Comparison of ENCODE assay signal across 32 cellular contexts in genomic region chr2:207479198-207479785, GRCh38. TPM values are rescaled to one million over a fixed set of nuclear protein-coding genes. Genes with fewer than 3 reads are reported as not detected.
A peak's percentile ranks its signal among the peaks of the same experiment; 100 is the strongest.
DNase-seq lines count a peak whose midpoint lies in the region; ATAC-seq and TF ChIP-seq lines count a peak whose summit lies in the region.
"Had no signal": no experiment of that assay in that cellular context is flagged by ENCODE, and none has a peak within 500 bp of the region (broad histone marks: within the 10 kb centered on the region; RNA-seq: fewer than 3 reads in every experiment).

No MANE protein-coding gene starts in this region.

- H3F3A ChIP-seq in smooth muscle cell (ENCODE audit: low read depth): no peaks in the 10 kb centered on the region

- no peak for DNase-seq in activated T-cell treated with anti-CD3 and anti-CD28 coated beads, Interleukin-2, amount 50 U/mL, for 24 hours
- DNase-seq in activated T-cell treated with anti-CD3 and anti-CD28 coated beads, Interleukin-2, amount 50 U/mL, for 1 hour: no peak
- DNase-seq in chondrocyte (ENCODE audit: low spot score): no peak
- peak; percentile 87 for DNase-seq in iris pigment epithelial cell (ENCODE audit: low read depth)
- no peak for DNase-seq in smooth muscle cell (lab: John Stamatoyannopoulos, UW; ENCODE audit: unreplicated experiment)
- DNase-seq: activated CD4-positive, alpha-beta T cell treated with anti-CD3 and anti-CD28 coated beads, Interleukin-2, amount 50 U/mL, for 48 hours; activated CD8-positive, alpha-beta memory T cell treated with anti-CD3 and anti-CD28 coated beads, Interleukin-2, amount 50 U/mL, for 4 hours; activated effector memory CD4-positive, alpha-beta T cell treated with Interleukin-2 at 50 U/mL for 16 hours; CD4-positive, CD25-positive, alpha-beta regulatory T cell; DMS 273 treated with DMSO at 0.1 percent for 48 hours; effector memory CD8-positive, alpha-beta T cell; esophagus squamous epithelium; GOT3; HFFc6; midbrain; MM.1S; NCI-H1436; NCI-H345; NCI-H774; pancreas; RPMI8226; stimulated activated CD4-positive, alpha-beta T cell treated with anti-CD3 and anti-CD28 coated beads, Interleukin-4, amount 100 ng/mL, for 24 hours; T-helper 1 cell had no signal

- peak overlapping the region; percentile 28 for H3K4me2 ChIP-seq in smooth muscle cell
- H3K4me2 ChIP-seq: KMS-11 had no signal

- H3K27ac Mint-ChIP-seq in activated T-cell treated with anti-CD3 and anti-CD28 coated beads, Interleukin-2, amount 50 U/mL, for 24 hours: peak overlapping the region; percentile 6
- peak overlapping the region; percentile 19 for H3K27ac Mint-ChIP-seq in chondrocyte (ENCODE audit: unreplicated experiment)
- H3K27ac Mint-ChIP-seq: activated naive CD8-positive, alpha-beta T cell; effector memory CD8-positive, alpha-beta T cell; HFFc6; natural killer cell treated with Interleukin-12 subunit alpha and Interleukin-12 subunit beta and Interleukin-15 and Interleukin-18, amount 100 ng/mL, for 72 hours; stimulated activated memory B cell treated with anti-CD40 and anti-IgM and Interleukin-4, amounts not matched to agents 10 μg/mL and 1 μg/mL and 100 μg/mL, for 72 hours had no signal

- no peak overlapping the region for H3K4me3 ChIP-seq in smooth muscle cell
- H3K4me3 ChIP-seq: esophagus squamous epithelium, pancreas, right atrium auricular region had no signal

- H3K9me3 ChIP-seq in smooth muscle cell (replicated peaks; ENCODE audit: low read depth): no peaks in the 10 kb centered on the region
- H3K9me3 ChIP-seq: esophagus squamous epithelium, pancreas, right atrium auricular region had no signal

- no peak overlapping the region for H3K9ac ChIP-seq in smooth muscle cell (ENCODE audit: low read depth)
- H3K9ac ChIP-seq: KMS-11 had no signal

- ATAC-seq in GM21576 (IDR thresholded peaks at IDR 0.05; ENCODE audit: unreplicated experiment): no peak
- ATAC-seq in HG03196 (IDR thresholded peaks at IDR 0.05; ENCODE audit: unreplicated experiment): no peak
- no peak for ATAC-seq in GM18861 (IDR thresholded peaks at IDR 0.05; ENCODE audit: unreplicated experiment)
- ATAC-seq: effector memory CD8-positive, alpha-beta T cell; natural killer cell treated with Interleukin-12 subunit alpha and Interleukin-12 subunit beta and Interleukin-15 and Interleukin-18, amount 100 ng/mL, for 72 hours; pancreas; stimulated activated memory B cell treated with anti-CD40 and anti-IgM and Interleukin-4, amounts not matched to agents 10 μg/mL and 1 μg/mL and 100 μg/mL, for 72 hours had no signal

- no peaks in the 10 kb centered on the region for H3K27me3 Mint-ChIP-seq in activated T-cell treated with anti-CD3 and anti-CD28 coated beads, Interleukin-2, amount 50 U/mL, for 24 hours
- H3K27me3 Mint-ChIP-seq in chondrocyte (ENCODE audit: low read depth): no peaks in the 10 kb centered on the region
- H3K27me3 Mint-ChIP-seq: activated naive CD8-positive, alpha-beta T cell; CD4-positive, CD25-positive, alpha-beta regulatory T cell; effector memory CD8-positive, alpha-beta T cell; stimulated activated memory B cell treated with anti-CD40 and anti-IgM and Interleukin-4, amounts not matched to agents 10 μg/mL and 1 μg/mL and 100 μg/mL, for 72 hours had no signal

- WGBS in smooth muscle cell (ENCODE audit: low lambda C conversion rate): 52% methylated on average over 5 of the region's 5 CpGs

- H3K4me1 Mint-ChIP-seq in activated T-cell treated with anti-CD3 and anti-CD28 coated beads, Interleukin-2, amount 50 U/mL, for 24 hours (ENCODE audit: low read depth): peaks cover 39% of the 10 kb centered on the region
- H3K4me1 Mint-ChIP-seq in chondrocyte (ENCODE audit: low read depth): peaks cover 43% of the 10 kb centered on the region

- no peaks in the 10 kb centered on the region for H3K36me3 Mint-ChIP-seq in activated T-cell treated with anti-CD3 and anti-CD28 coated beads, Interleukin-2, amount 50 U/mL, for 24 hours (ENCODE audit: low read depth)
- no peaks in the 10 kb centered on the region for H3K36me3 Mint-ChIP-seq in chondrocyte (ENCODE audit: low read depth)
- H3K36me3 Mint-ChIP-seq: activated naive CD8-positive, alpha-beta T cell; CD4-positive, CD25-positive, alpha-beta regulatory T cell; natural killer cell treated with Interleukin-12 subunit alpha and Interleukin-12 subunit beta and Interleukin-15 and Interleukin-18, amount 100 ng/mL, for 72 hours; stimulated activated memory B cell treated with anti-CD40 and anti-IgM and Interleukin-4, amounts not matched to agents 10 μg/mL and 1 μg/mL and 100 μg/mL, for 72 hours had no signal

- H3K9me3 Mint-ChIP-seq in activated T-cell treated with anti-CD3 and anti-CD28 coated beads, Interleukin-2, amount 50 U/mL, for 24 hours: no peaks in the 10 kb centered on the region
- no peaks in the 10 kb centered on the region for H3K9me3 Mint-ChIP-seq in chondrocyte (ENCODE audit: low read depth)
- H3K9me3 Mint-ChIP-seq: effector memory CD8-positive, alpha-beta T cell; HFFc6; natural killer cell treated with Interleukin-12 subunit alpha and Interleukin-12 subunit beta and Interleukin-15 and Interleukin-18, amount 100 ng/mL, for 72 hours; stimulated activated memory B cell treated with anti-CD40 and anti-IgM and Interleukin-4, amounts not matched to agents 10 μg/mL and 1 μg/mL and 100 μg/mL, for 72 hours had no signal

- peak overlapping the region; percentile 21 for H2AFZ ChIP-seq in smooth muscle cell (ENCODE audit: low read depth)

- no peaks in the 10 kb centered on the region for H3K79me2 ChIP-seq in smooth muscle cell (ENCODE audit: low read depth)

- H3K27me3 ChIP-seq in smooth muscle cell (ENCODE audit: low read depth): no peaks in the 10 kb centered on the region
- H3K27me3 ChIP-seq: esophagus squamous epithelium, pancreas, right atrium auricular region had no signal

- TF ChIP-seq CTCF in chondrocyte (IDR thresholded peaks at IDR 0.05) (no peak), smooth muscle cell (IDR thresholded peaks at IDR 0.05; ENCODE audit: borderline replicate concordance, insufficient read depth, poor library complexity, severe bottlenecking) (no peak)

- no peaks in the 10 kb centered on the region for H3K4me1 ChIP-seq in smooth muscle cell (ENCODE audit: low read depth)
- H3K4me1 ChIP-seq: pancreas had no signal

- H3K36me3 ChIP-seq in smooth muscle cell (ENCODE audit: low read depth): no peaks in the 10 kb centered on the region
- H3K36me3 ChIP-seq: esophagus squamous epithelium, pancreas, right atrium auricular region had no signal

- no peaks in the 10 kb centered on the region for H4K20me1 ChIP-seq in smooth muscle cell (ENCODE audit: low read depth)

- H3K4me3 Mint-ChIP-seq in activated T-cell treated with anti-CD3 and anti-CD28 coated beads, Interleukin-2, amount 50 U/mL, for 24 hours: no peak overlapping the region
- no peak overlapping the region for H3K4me3 Mint-ChIP-seq in chondrocyte (ENCODE audit: unreplicated experiment)
- H3K4me3 Mint-ChIP-seq: activated naive CD8-positive, alpha-beta T cell; CD4-positive, CD25-positive, alpha-beta regulatory T cell; effector memory CD8-positive, alpha-beta T cell; HFFc6; natural killer cell treated with Interleukin-12 subunit alpha and Interleukin-12 subunit beta and Interleukin-15 and Interleukin-18, amount 100 ng/mL, for 72 hours; stimulated activated memory B cell treated with anti-CD40 and anti-IgM and Interleukin-4, amounts not matched to agents 10 μg/mL and 1 μg/mL and 100 μg/mL, for 72 hours had no signal

- H3K27ac ChIP-seq in smooth muscle cell (ENCODE audit: low read depth): no peak overlapping the region
- H3K27ac ChIP-seq: 22Rv1, esophagus squamous epithelium, KMS-11, pancreas had no signal

RNA-seq across cellular contexts. Expression of gene CREB1, which starts 50.5 kb away (rescaled TPM):
- total RNA-seq in chondrocyte (48.3 to 62.3 TPM (median 54.2 TPM) in 3 replicates), smooth muscle cell (41.1 and 67.6 TPM in 2 replicates)
- 19.0 and 23.8 TPM in 2 replicates for polyA plus RNA-seq in smooth muscle cell
